18 cellular contexts compared by ENCODE assay signal in the genomic region with DNA sequence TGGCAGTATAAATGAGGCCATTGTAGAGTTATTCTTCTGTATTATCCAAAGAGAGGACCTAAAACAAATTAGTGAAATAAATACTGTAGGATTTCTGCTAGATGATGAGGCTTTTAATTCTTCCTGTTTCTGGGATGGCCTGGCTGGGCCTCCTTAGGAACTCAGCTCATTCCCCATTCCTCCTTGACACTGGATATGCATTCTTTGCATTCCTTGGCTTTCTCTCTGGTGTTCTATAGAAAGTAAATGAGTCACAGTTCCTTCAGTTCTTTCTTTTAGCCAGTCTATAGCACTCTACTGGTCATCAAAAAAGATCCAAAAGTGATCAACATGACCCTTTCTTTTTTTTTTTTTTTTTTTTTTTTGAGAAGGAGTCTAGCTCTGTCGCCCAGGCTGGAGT. TPM values are rescaled to one million over a fixed set of nuclear protein-coding genes. Genes with fewer than 3 reads are reported as not detected.
A peak's percentile ranks its signal among the peaks of the same experiment; 100 is the strongest.
DNase-seq lines count a peak whose midpoint lies in the region; TF ChIP-seq lines count a peak whose summit lies in the region.
"Had no signal": no experiment of that assay in that cellular context is flagged by ENCODE, and none has a peak within 500 bp of the region (broad histone marks: within the 10 kb centered on the region; RNA-seq: fewer than 3 reads in every experiment).

No MANE protein-coding gene starts in this region.

- DNase-seq in A673 (ENCODE audit: low spot score) (peak; percentile 13), RWPE1 (ENCODE audit: low spot score) (peak; percentile 46), iPS DF 19.7 (ENCODE audit: low read depth, low spot score) (peak; percentile 60), NCI-H1417 treated with DMSO at 0.1 percent for 48 hours (lab: John Stamatoyannopoulos, UW) (no peak), caudate nucleus (lab: John Stamatoyannopoulos, UW) (no peak), GM03348 (ENCODE audit: low spot score) (no peak)
- DNase-seq: activated gamma-delta T cell; GM23248; KG1; left colon; naive B cell; NCI-H1436 treated with DMSO at 0.1 percent for 48 hours; NCI-H510A; OCI-M1; psoas muscle; stimulated activated CD4-positive, alpha-beta T cell treated with anti-CD3 and anti-CD28 coated beads, Interleukin-15, amount 100 ng/mL, for 24 hours; WERI-Rb-1 had no signal

- intact Hi-C loops in A673 (cut with micrococcal nuclease; ENCODE audit: unreplicated experiment): no loop called here

- POLR2A ChIA-PET in A673 (lab: Charles Lee; ENCODE audit: low non-redundant PET) (no interaction called here), RWPE1 (lab: Yijun Ruan, JAX; ENCODE audit: low non-redundant PET) (no interaction called here)

- no peaks in the 10 kb centered on the region for H3K36me3 ChIP-seq in A673 (ENCODE audit: insufficient read depth, low read length, poor library complexity, severe bottlenecking)
- H3K36me3 ChIP-seq: gastroesophageal sphincter, WERI-Rb-1 had no signal

- H3K27me3 ChIP-seq in A673 (replicated peaks; ENCODE audit: insufficient read depth, low read depth, low read length, poor library complexity): peaks cover 16% of the 10 kb centered on the region
- H3K27me3 ChIP-seq: gastroesophageal sphincter had no signal

- H3K4me3 ChIP-seq in A673 (ENCODE audit: low read depth, low read length, poor library complexity, severe bottlenecking): no peak overlapping the region
- H3K4me3 ChIP-seq: gastroesophageal sphincter, GM23248, psoas muscle had no signal

- H3K27ac ChIP-seq in A673 (ENCODE audit: low read depth, low read length, poor library complexity, severe bottlenecking) (no peak overlapping the region), RWPE1 (no peak overlapping the region), caudate nucleus (ENCODE audit: low read depth, low read length) (no peak overlapping the region)
- H3K27ac ChIP-seq: gastroesophageal sphincter, GM23248, psoas muscle, WERI-Rb-1 had no signal

- BruUV-seq in A673 (replicated peaks; lab: Mats Ljungman, UMichigan): no TSS peak

- no peaks in the 10 kb centered on the region for H3K4me1 ChIP-seq in A673 (ENCODE audit: insufficient read depth, low read length, poor library complexity, severe bottlenecking)
- H3K4me1 ChIP-seq: gastroesophageal sphincter, psoas muscle had no signal

- CTCF ChIA-PET in A673 (lab: Charles Lee) (no interaction called here), RWPE1 (lab: Yijun Ruan, JAX) (no interaction called here)

- TF ChIP-seq CTCF in A673 (conservative IDR thresholded peaks at IDR 0.05; ENCODE audit: low read depth, low read length) (no peak), RWPE1 (conservative IDR thresholded peaks at IDR 0.05; ENCODE audit: low read depth) (no peak)

- no peaks in the 10 kb centered on the region for H3K9me3 ChIP-seq in A673 (ENCODE audit: low read depth, low read length, poor library complexity, severe bottlenecking)
- H3K9me3 ChIP-seq: gastroesophageal sphincter, psoas muscle had no signal

RNA-seq across cellular contexts. Expression of a gene that starts 8.6 kb away (rescaled TPM):
- total RNA-seq in A673 (2021): not detected in 2 replicates
- total RNA-seq: gastroesophageal sphincter, GM23248, left colon, psoas muscle had no signal

RNA-seq across cellular contexts. Expression of a gene that starts 9.2 kb away (rescaled TPM):
- not detected in 2 replicates for total RNA-seq in A673 (2021)
- total RNA-seq: gastroesophageal sphincter, GM23248, left colon, psoas muscle had no signal

RNA-seq across cellular contexts. Expression of a gene that starts 9.3 kb away (rescaled TPM):
- total RNA-seq in A673 (2021): not detected in 2 replicates
- total RNA-seq: gastroesophageal sphincter, GM23248, left colon, psoas muscle had no signal

RNA-seq across cellular contexts. Expression of a gene that starts 32.9 kb away (rescaled TPM):
- total RNA-seq in A673 (2021): not detected in 2 replicates
- total RNA-seq: gastroesophageal sphincter, GM23248, left colon, psoas muscle had no signal

RNA-seq across cellular contexts. Expression of a gene that starts 40.1 kb away (rescaled TPM):
- total RNA-seq in A673 (2021): not detected in 2 replicates
- total RNA-seq: gastroesophageal sphincter, GM23248, psoas muscle had no signal

Comparison
In these comparisons a context has a peak if more than half of its experiments do, and no peak if none do; other contexts are left out.
1. DNase-seq: peak in A673 (single experiment), RWPE1 (single experiment) and iPS DF 19.7 (single experiment); none in NCI-H1417 treated with DMSO at 0.1 percent for 48 hours (single experiment), caudate nucleus (0 of 61) and GM03348 (single experiment).